1 cellular context compared by ENCODE assay signal in the genomic region with DNA sequence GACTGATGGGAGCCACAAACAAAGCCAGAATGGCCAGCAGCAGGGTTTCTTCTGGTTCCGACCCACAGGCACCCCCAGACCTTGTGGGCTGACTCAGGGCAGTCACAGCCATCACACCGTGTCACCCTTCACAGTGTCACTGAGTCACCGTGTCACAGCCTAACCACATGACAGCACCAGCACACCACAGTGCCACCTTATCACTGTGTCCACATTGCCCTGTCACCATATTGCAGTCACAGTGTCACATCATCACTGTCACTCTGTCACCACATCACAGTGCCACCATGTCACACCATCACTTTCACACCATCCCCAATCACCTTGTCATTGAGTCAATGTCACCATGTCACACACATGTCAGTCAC.
TF ChIP-seq lines count a peak whose summit lies in the region.

No MANE protein-coding gene starts in this region.

TF ChIP-seq in K562, 482 proteins besides CTCF, POLR2A, EP300 and RAD21 (continued from another document):
- TF ChIP-seq, protein P1, sequence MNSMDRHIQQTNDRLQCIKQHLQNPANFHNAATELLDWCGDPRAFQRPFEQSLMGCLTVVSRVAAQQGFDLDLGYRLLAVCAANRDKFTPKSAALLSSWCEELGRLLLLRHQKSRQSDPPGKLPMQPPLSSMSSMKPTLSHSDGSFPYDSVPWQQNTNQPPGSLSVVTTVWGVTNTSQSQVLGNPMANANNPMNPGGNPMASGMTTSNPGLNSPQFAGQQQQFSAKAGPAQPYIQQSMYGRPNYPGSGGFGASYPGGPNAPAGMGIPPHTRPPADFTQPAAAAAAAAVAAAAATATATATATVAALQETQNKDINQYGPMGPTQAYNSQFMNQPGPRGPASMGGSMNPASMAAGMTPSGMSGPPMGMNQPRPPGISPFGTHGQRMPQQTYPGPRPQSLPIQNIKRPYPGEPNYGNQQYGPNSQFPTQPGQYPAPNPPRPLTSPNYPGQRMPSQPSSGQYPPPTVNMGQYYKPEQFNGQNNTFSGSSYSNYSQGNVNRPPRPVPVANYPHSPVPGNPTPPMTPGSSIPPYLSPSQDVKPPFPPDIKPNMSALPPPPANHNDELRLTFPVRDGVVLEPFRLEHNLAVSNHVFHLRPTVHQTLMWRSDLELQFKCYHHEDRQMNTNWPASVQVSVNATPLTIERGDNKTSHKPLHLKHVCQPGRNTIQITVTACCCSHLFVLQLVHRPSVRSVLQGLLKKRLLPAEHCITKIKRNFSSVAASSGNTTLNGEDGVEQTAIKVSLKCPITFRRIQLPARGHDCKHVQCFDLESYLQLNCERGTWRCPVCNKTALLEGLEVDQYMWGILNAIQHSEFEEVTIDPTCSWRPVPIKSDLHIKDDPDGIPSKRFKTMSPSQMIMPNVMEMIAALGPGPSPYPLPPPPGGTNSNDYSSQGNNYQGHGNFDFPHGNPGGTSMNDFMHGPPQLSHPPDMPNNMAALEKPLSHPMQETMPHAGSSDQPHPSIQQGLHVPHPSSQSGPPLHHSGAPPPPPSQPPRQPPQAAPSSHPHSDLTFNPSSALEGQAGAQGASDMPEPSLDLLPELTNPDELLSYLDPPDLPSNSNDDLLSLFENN (IDR thresholded peaks at IDR 0.05; ENCODE audit: low read depth in 2 of 2, low read length in 2 of 2) = no peak
- TF ChIP-seq ZNF217 (CRISPR knock-in tag; IDR thresholded peaks at IDR 0.05) (no peak), NFXL1 (CRISPR knock-in tag; IDR thresholded peaks at IDR 0.05) (no peak), TCF7L2 (IDR thresholded peaks at IDR 0.05; ENCODE audit: low read depth, low read length) (no peak), MECOM (CRISPR knock-in tag; IDR thresholded peaks at IDR 0.05) (no peak), ZFP30 (CRISPR knock-in tag; IDR thresholded peaks at IDR 0.05; ENCODE audit: borderline replicate concordance) (no peak), SNAPC5 (CRISPR knock-in tag; IDR thresholded peaks at IDR 0.05) (no peak), ZNF707 (CRISPR knock-in tag; conservative IDR thresholded peaks at IDR 0.05) (no peak), TAL1 (IDR thresholded peaks at IDR 0.05) (peak; percentile 24; the same call in 1 of the 2 replicates), MYBL2 (IDR thresholded peaks at IDR 0.05; ENCODE audit: low read depth) (no peak), MYBL2 (CRISPR knock-in tag; IDR thresholded peaks at IDR 0.05; ENCODE audit: borderline replicate concordance) (no peak), ARHGAP35 (IDR thresholded peaks at IDR 0.05; ENCODE audit: partially characterized antibody) (peak; percentile 83), PBX2 (CRISPR knock-in tag; IDR thresholded peaks at IDR 0.05; ENCODE audit: low read depth) (no peak), PBX2 (tag; conservative IDR thresholded peaks at IDR 0.05; ENCODE audit: low read depth) (peak; percentile 64), CBFA2T3 (IDR thresholded peaks at IDR 0.05) (peak; percentile 66), MAZ (CRISPR knock-in tag; conservative IDR thresholded peaks at IDR 0.05 in 1 of 2, IDR thresholded peaks at IDR 0.05 in 1 of 2) (no peak)
- TF ChIP-seq, protein P2, sequence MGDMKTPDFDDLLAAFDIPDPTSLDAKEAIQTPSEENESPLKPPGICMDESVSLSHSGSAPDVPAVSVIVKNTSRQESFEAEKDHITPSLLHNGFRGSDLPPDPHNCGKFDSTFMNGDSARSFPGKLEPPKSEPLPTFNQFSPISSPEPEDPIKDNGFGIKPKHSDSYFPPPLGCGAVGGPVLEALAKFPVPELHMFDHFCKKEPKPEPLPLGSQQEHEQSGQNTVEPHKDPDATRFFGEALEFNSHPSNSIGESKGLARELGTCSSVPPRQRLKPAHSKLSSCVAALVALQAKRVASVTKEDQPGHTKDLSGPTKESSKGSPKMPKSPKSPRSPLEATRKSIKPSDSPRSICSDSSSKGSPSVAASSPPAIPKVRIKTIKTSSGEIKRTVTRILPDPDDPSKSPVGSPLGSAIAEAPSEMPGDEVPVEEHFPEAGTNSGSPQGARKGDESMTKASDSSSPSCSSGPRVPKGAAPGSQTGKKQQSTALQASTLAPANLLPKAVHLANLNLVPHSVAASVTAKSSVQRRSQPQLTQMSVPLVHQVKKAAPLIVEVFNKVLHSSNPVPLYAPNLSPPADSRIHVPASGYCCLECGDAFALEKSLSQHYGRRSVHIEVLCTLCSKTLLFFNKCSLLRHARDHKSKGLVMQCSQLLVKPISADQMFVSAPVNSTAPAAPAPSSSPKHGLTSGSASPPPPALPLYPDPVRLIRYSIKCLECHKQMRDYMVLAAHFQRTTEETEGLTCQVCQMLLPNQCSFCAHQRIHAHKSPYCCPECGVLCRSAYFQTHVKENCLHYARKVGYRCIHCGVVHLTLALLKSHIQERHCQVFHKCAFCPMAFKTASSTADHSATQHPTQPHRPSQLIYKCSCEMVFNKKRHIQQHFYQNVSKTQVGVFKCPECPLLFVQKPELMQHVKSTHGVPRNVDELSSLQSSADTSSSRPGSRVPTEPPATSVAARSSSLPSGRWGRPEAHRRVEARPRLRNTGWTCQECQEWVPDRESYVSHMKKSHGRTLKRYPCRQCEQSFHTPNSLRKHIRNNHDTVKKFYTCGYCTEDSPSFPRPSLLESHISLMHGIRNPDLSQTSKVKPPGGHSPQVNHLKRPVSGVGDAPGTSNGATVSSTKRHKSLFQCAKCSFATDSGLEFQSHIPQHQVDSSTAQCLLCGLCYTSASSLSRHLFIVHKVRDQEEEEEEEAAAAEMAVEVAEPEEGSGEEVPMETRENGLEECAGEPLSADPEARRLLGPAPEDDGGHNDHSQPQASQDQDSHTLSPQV (IDR thresholded peaks at IDR 0.05) = no peak
TF ChIP-seq in K562: peak in this region for 16.
